In genomic region chrX:63350551-63350950, GRCh38 we compare ENCODE assay signal across 8 cellular contexts. TPM values are rescaled to one million over a fixed set of nuclear protein-coding genes. Genes with fewer than 3 reads are reported as not detected.
A peak's percentile ranks its signal among the peaks of the same experiment; 100 is the strongest.
DNase-seq lines count a peak whose midpoint lies in the region; ATAC-seq lines count a peak whose summit lies in the region.

No MANE protein-coding gene starts in this region.

- H2BK120ac ChIP-seq in mesenchymal stem cell (ENCODE audit: low read depth, low read length) = no peak overlapping the region

- no peak overlapping the region for H3K23ac ChIP-seq in mesenchymal stem cell (ENCODE audit: low read length in 2 of 2)

- H3K9me3 ChIP-seq in ES-I3 (ENCODE audit: control insufficient read depth, insufficient read depth, low read length) = no peaks in the 10 kb centered on the region
- peaks cover 36% of the 10 kb centered on the region for H3K9me3 ChIP-seq in HUES48 (ENCODE audit: control insufficient read depth, insufficient read depth, low read length)
- H3K9me3 ChIP-seq in mesenchymal stem cell (ENCODE audit: control insufficient read depth, low read length) = no peaks in the 10 kb centered on the region
- H3K9me3 ChIP-seq in thymus (ENCODE audit: control insufficient read depth) = no peaks in the 10 kb centered on the region

- peak overlapping the region; percentile 67 for H3K27ac Mint-ChIP-seq in T-helper 1 cell treated with Interleukin-12 subunit alpha and Interleukin-12 subunit beta and Interleukin-4 antibody, amounts not matched to agents 30 μg/mL and 1 μg/mL, for 36 hours

- H3K14ac ChIP-seq in mesenchymal stem cell (ENCODE audit: low read length in 2 of 2) = peak overlapping the region in 1 of 2 experiments; percentile 95

- H3K27ac ChIP-seq in HUES48 (ENCODE audit: low read depth, low read length) (peak overlapping the region; percentile 91), mesenchymal stem cell (ENCODE audit: low read length, poor library complexity, severe bottlenecking) (peak overlapping the region; percentile 53), thymus (ENCODE audit: low read depth) (no peak overlapping the region)

- H4K8ac ChIP-seq in mesenchymal stem cell (ENCODE audit: low read length) = peak overlapping the region; percentile 13

- no peak overlapping the region for H4K91ac ChIP-seq in mesenchymal stem cell (ENCODE audit: low read length)

- peak overlapping the region; percentile 91 for H3K4me2 ChIP-seq in mesenchymal stem cell (ENCODE audit: low read length, poor library complexity, severe bottlenecking)

- no peaks in the 10 kb centered on the region for H3K27me3 Mint-ChIP-seq in T-helper 1 cell treated with Interleukin-12 subunit alpha and Interleukin-12 subunit beta and Interleukin-4 antibody, amounts not matched to agents 30 μg/mL and 1 μg/mL, for 36 hours (ENCODE audit: low read depth)

- peak overlapping the region; percentile 68 for H3K9ac ChIP-seq in ES-I3 (ENCODE audit: low read depth, low read length)
- H3K9ac ChIP-seq in HUES48 (ENCODE audit: low read depth, low read length) = peak overlapping the region; percentile 61
- peak overlapping the region; percentile 82 for H3K9ac ChIP-seq in mesenchymal stem cell (ENCODE audit: low read length)

- ATAC-seq in GM21447 (IDR thresholded peaks at IDR 0.05; ENCODE audit: unreplicated experiment) = peak; percentile 45

- H3K9me3 Mint-ChIP-seq in T-helper 1 cell treated with Interleukin-12 subunit alpha and Interleukin-12 subunit beta and Interleukin-4 antibody, amounts not matched to agents 30 μg/mL and 1 μg/mL, for 36 hours = no peaks in the 10 kb centered on the region

- peak overlapping the region in 1 of 2 experiments; percentile 98 for H3K18ac ChIP-seq in mesenchymal stem cell (ENCODE audit: low read depth in 1 of 2, low read length in 2 of 2)

- DNase-seq in dermis blood vessel endothelial cell (peak; percentile 23), mesenchymal stem cell (peak; percentile 34), NCI-H1048 (lab: John Stamatoyannopoulos, UW) (no peak)

- peaks cover 14% of the 10 kb centered on the region for H3K4me1 Mint-ChIP-seq in T-helper 1 cell treated with Interleukin-12 subunit alpha and Interleukin-12 subunit beta and Interleukin-4 antibody, amounts not matched to agents 30 μg/mL and 1 μg/mL, for 36 hours (ENCODE audit: low read depth)

- H3K4me1 ChIP-seq in ES-I3 (ENCODE audit: insufficient read depth, low read length) (peaks cover 4% of the 10 kb centered on the region; the same call in 1 of the 2 replicates), HUES48 (ENCODE audit: control insufficient read depth, insufficient read depth, low read length) (0 out of 2 replicates have a peak, but pooled peaks cover 3% of the 10 kb centered on the region), mesenchymal stem cell (ENCODE audit: control insufficient read depth, insufficient read depth, low read depth, low read length) (no peaks in the 10 kb centered on the region), thymus (ENCODE audit: control insufficient read depth, insufficient read depth, low read length) (peaks cover 2% of the 10 kb centered on the region)

- H3K4me3 Mint-ChIP-seq in T-helper 1 cell treated with Interleukin-12 subunit alpha and Interleukin-12 subunit beta and Interleukin-4 antibody, amounts not matched to agents 30 μg/mL and 1 μg/mL, for 36 hours = peak overlapping the region; percentile 93

- H2BK12ac ChIP-seq in mesenchymal stem cell (ENCODE audit: low read length in 2 of 2) = no peak overlapping the region

- no peak overlapping the region for H2AK5ac ChIP-seq in mesenchymal stem cell (ENCODE audit: low read length, severe bottlenecking)

- peak overlapping the region in 1 of 2 experiments; percentile 2 for H3K4ac ChIP-seq in mesenchymal stem cell (ENCODE audit: low read depth in 1 of 2, low read length in 2 of 2)

- 0% methylated on average over 8 of the region's 15 CpGs for WGBS in mesenchymal stem cell
- 0% methylated on average over 15 of the region's 15 CpGs for WGBS in thymus

- H3K79me1 ChIP-seq in mesenchymal stem cell (replicated peaks; ENCODE audit: low read length, poor library complexity, severe bottlenecking) = peaks cover 2% of the 10 kb centered on the region

- H3K36me3 ChIP-seq in ES-I3 (ENCODE audit: insufficient read depth, low read length) = no peaks in the 10 kb centered on the region
- no peaks in the 10 kb centered on the region for H3K36me3 ChIP-seq in HUES48 (ENCODE audit: control insufficient read depth, insufficient read depth, low read length)
- H3K36me3 ChIP-seq in mesenchymal stem cell (ENCODE audit: control insufficient read depth in 1 of 2, insufficient read depth in 2 of 2, low read depth in 1 of 2, low read length in 2 of 2) = no peaks in the 10 kb centered on the region
- no peaks in the 10 kb centered on the region for H3K36me3 ChIP-seq in thymus (ENCODE audit: control insufficient read depth, insufficient read depth)

- H3K27me3 ChIP-seq in HUES48 (ENCODE audit: control insufficient read depth, insufficient read depth, low read length) (no peaks in the 10 kb centered on the region), mesenchymal stem cell (ENCODE audit: control insufficient read depth in 1 of 2, insufficient read depth in 1 of 2, low read length in 2 of 2) (no peaks in the 10 kb centered on the region), thymus (ENCODE audit: control insufficient read depth, insufficient read depth) (no peaks in the 10 kb centered on the region)

- H2BK5ac ChIP-seq in mesenchymal stem cell (ENCODE audit: low read depth, low read length, poor library complexity, severe bottlenecking) = no peak overlapping the region

- no peak overlapping the region for H2AFZ ChIP-seq in mesenchymal stem cell (ENCODE audit: low read depth, low read length)

- H3K4me3 ChIP-seq in HUES48 (ENCODE audit: low read depth, low read length) (peak overlapping the region; percentile 83), mesenchymal stem cell (ENCODE audit: insufficient read depth in 1 of 2, low read depth in 1 of 2, low read length in 2 of 2) (peak overlapping the region; percentile 81 to 83), thymus (ENCODE audit: low read length) (peak overlapping the region; percentile 63)

- no peaks in the 10 kb centered on the region for H3K36me3 Mint-ChIP-seq in T-helper 1 cell treated with Interleukin-12 subunit alpha and Interleukin-12 subunit beta and Interleukin-4 antibody, amounts not matched to agents 30 μg/mL and 1 μg/mL, for 36 hours (ENCODE audit: low read depth)

- H2BK15ac ChIP-seq in mesenchymal stem cell (ENCODE audit: low read depth, poor library complexity, severe bottlenecking) = no peak overlapping the region

RNA-seq across cellular contexts. Expression of gene SPIN4, which starts 0.6 kb away (rescaled TPM):
- total RNA-seq in dermis blood vessel endothelial cell = 8.8 and 14.4 TPM in 2 replicates
- polyA plus RNA-seq in mesenchymal stem cell (2013, experiment 1 of 2) = 2.9 TPM
- polyA plus RNA-seq in mesenchymal stem cell (2013, experiment 2 of 2) = 3.1 TPM
- 2.8 TPM for polyA plus RNA-seq in thymus
